Comparison of ENCODE assay signal across 1 cellular context in the genomic region with DNA sequence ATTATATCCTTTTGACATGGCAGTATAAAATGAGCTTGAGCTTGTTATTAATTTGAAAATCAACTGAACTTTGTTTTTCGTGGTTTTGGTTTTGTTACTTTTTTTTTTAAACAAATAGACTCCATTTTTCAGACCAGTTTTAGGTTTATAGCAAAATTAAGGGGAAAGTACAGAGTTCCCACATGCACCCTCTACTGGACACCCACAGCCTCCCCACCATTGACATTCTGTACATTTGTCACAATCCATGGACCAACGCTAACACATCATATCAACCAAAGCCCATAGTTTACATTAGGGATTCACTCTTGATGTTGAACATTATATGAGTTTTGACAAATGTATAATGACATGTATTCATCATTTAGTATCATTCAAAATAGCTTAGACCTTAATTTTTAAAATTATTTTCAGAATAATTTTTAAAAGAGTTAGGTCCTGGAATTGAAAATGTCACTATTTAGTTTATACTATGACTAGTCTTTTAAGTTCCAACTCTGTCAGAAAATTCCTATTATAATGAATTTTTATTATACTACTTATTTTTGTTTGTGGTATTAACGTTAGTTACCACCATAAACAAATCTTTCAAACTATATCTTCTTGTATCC.
TF ChIP-seq lines count a peak whose summit lies in the region.

No MANE protein-coding gene starts in this region.

TF ChIP-seq in Ishikawa, 13 proteins besides CTCF, POLR2A, EP300 and RAD21 (continued from another document):
- TF ChIP-seq, protein P1, sequence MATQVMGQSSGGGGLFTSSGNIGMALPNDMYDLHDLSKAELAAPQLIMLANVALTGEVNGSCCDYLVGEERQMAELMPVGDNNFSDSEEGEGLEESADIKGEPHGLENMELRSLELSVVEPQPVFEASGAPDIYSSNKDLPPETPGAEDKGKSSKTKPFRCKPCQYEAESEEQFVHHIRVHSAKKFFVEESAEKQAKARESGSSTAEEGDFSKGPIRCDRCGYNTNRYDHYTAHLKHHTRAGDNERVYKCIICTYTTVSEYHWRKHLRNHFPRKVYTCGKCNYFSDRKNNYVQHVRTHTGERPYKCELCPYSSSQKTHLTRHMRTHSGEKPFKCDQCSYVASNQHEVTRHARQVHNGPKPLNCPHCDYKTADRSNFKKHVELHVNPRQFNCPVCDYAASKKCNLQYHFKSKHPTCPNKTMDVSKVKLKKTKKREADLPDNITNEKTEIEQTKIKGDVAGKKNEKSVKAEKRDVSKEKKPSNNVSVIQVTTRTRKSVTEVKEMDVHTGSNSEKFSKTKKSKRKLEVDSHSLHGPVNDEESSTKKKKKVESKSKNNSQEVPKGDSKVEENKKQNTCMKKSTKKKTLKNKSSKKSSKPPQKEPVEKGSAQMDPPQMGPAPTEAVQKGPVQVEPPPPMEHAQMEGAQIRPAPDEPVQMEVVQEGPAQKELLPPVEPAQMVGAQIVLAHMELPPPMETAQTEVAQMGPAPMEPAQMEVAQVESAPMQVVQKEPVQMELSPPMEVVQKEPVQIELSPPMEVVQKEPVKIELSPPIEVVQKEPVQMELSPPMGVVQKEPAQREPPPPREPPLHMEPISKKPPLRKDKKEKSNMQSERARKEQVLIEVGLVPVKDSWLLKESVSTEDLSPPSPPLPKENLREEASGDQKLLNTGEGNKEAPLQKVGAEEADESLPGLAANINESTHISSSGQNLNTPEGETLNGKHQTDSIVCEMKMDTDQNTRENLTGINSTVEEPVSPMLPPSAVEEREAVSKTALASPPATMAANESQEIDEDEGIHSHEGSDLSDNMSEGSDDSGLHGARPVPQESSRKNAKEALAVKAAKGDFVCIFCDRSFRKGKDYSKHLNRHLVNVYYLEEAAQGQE (IDR thresholded peaks at IDR 0.05; ENCODE audit: low read depth): no peak
- no peak for TF ChIP-seq TAF1 (IDR thresholded peaks at IDR 0.05; ENCODE audit: low read depth)
- no peak for TF ChIP-seq CREB1 (IDR thresholded peaks at IDR 0.05; ENCODE audit: low read depth)
- no peak for TF ChIP-seq USF1 (IDR thresholded peaks at IDR 0.05)
- TF ChIP-seq CEBPB (IDR thresholded peaks at IDR 0.05): no peak
- TF ChIP-seq, protein P2, sequence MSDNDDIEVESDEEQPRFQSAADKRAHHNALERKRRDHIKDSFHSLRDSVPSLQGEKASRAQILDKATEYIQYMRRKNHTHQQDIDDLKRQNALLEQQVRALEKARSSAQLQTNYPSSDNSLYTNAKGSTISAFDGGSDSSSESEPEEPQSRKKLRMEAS (IDR thresholded peaks at IDR 0.05): no peak
- no peak for TF ChIP-seq YY1 (IDR thresholded peaks at IDR 0.05; ENCODE audit: low read depth)
- no peak for TF ChIP-seq FOXM1 (IDR thresholded peaks at IDR 0.05; ENCODE audit: borderline replicate concordance, low read depth)
